ENCODE assay signal across 17 cellular contexts in the genomic region with DNA sequence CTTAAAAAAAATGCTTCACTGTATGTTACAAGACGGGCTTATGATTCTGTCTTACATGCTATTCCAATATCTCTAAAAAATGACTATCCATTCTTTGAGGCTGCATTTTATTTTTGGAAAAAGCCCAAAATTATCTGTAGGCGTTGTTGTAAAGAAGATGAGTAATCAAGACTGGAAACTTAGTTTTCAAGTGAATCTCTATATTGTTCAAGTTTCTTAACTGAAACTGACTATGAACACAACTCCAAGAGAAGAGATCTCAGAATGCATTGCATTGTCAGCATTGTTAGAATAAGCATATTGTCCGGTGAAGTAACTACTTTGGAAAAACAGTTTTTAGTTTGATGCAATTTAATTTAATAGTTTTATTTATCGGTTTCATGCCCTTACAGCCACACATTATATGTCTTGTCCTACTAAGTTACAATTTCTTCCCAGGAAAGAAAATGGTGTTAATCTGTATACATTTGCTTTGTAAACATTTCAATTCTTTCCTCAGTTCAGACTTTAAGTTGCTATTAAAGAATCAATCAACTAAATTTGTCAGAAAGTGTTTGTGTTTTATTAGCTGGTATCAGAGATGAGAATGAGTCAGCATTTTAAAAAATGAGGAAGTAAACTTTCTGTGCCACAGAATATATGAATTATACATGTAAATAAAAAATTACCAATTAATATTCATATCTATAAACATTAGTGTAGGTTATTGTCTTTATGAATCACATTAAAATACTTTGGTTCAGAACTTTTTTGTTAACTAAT.
A peak's percentile ranks its signal among the peaks of the same experiment; 100 is the strongest.
DNase-seq lines count a peak whose midpoint lies in the region; ATAC-seq and TF ChIP-seq lines count a peak whose summit lies in the region.
"Had no signal": no experiment of that assay in that cellular context is flagged by ENCODE, and none has a peak within 500 bp of the region (broad histone marks: within the 10 kb centered on the region; RNA-seq: fewer than 3 reads in every experiment).

No MANE protein-coding gene starts in this region.

- no peak for TF ChIP-seq CTCF in cardiac fibroblast (IDR thresholded peaks at IDR 0.05; ENCODE audit: low read depth, low read length)

- ATAC-seq in GM21717 (IDR thresholded peaks at IDR 0.05; ENCODE audit: unreplicated experiment): peak; percentile 50
- ATAC-seq: gastroesophageal sphincter; stimulated activated memory B cell treated with anti-CD40 and anti-IgM and Interleukin-4, amounts not matched to agents 10 μg/mL and 1 μg/mL and 100 μg/mL, for 72 hours; T-helper 17 cell had no signal

- no peak overlapping the region for H3K27ac ChIP-seq in substantia nigra (ENCODE audit: low read depth, low read length, poor library complexity, severe bottlenecking)
- H3K27ac ChIP-seq: dorsolateral prefrontal cortex, gastroesophageal sphincter, parathyroid adenoma, sigmoid colon, SJSA1 had no signal

- H3K4me3 ChIP-seq in cardiac fibroblast (replicated peaks in 1 of 2; ENCODE audit: low read depth in 2 of 2, low read length in 2 of 2): no peak overlapping the region
- H3K4me3 ChIP-seq: dorsolateral prefrontal cortex, gastroesophageal sphincter, sigmoid colon, SJSA1 had no signal

- DNase-seq in NAMALWA (ENCODE audit: low spot score): peak; percentile 8
- DNase-seq in cardiac fibroblast (ENCODE audit: low read depth in 2 of 2): peak; percentile 30 to 42
- DNase-seq in superior temporal gyrus (ENCODE audit: extremely low spot score): peak; percentile 46
- DNase-seq in activated CD8-positive, alpha-beta memory T cell treated with anti-CD3 and anti-CD28 coated beads for 24 hours: no peak
- no peak for DNase-seq in substantia nigra (lab: John Stamatoyannopoulos, UW)
- DNase-seq in EL: no peak
- DNase-seq: activated CD4-positive, alpha-beta memory T cell treated with anti-CD3 and anti-CD28 coated beads for 36 hours; dorsolateral prefrontal cortex; H9; NCI-H187; sigmoid colon; T-helper 17 cell had no signal

Comparison
In these comparisons a context has a peak if more than half of its experiments do, and no peak if none do; other contexts are left out.
1. DNase-seq: peak in NAMALWA (single experiment), cardiac fibroblast (2 of 2) and superior temporal gyrus (single experiment); none in activated CD8-positive, alpha-beta memory T cell treated with anti-CD3 and anti-CD28 coated beads for 24 hours (single experiment), substantia nigra (0 of 49) and EL (single experiment).